Comparison of ENCODE assay signal across 8 cellular contexts in the genomic region with DNA sequence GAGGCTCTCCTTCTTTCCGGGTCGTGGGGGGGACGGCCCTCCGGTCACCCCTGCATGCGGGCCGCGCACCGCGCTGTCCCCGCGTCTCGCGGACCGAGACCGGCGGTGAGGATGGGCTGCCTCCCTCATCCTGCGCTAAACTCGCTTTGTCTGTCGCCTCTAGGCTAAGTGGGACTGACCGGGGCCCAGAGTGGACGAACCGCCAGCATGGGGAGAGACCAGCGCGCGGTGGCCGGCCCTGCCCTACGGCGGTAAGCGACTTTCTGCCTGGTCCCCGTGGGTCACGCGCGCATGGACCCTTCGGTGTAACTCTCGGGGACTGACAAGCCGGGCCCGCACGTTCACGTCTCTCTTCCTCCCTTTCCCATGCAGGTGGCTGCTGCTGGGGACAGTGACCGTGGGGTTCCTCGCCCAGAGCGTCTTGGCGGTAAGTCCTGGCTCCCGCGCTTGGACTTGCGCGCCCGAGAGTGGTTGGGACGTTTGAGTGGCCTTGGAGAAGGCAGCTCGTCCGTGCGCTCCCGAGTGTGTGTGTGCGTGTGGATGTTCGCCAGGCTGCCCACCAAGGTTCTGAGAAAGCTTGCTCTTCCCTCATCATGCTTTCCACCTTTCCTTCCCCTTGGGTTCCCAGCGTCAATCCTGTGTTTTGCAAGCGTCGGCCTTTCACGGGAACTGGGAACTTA. TPM values are rescaled to one million over a fixed set of nuclear protein-coding genes. Genes with fewer than 3 reads are reported as not detected.
DNase-seq lines count a peak whose midpoint lies in the region; ATAC-seq and TF ChIP-seq lines count a peak whose summit lies in the region.

No MANE protein-coding gene starts in this region.

- peaks cover 35% of the 10 kb centered on the region for H3K9me1 ChIP-seq in IMR-90 (ENCODE audit: insufficient read depth, low read length)

- dilution Hi-C loops in IMR-90 (cut with HindIII; ENCODE audit: low sequenced_read_pairs, unreplicated experiment), result no loop called here

- H3K56ac ChIP-seq in IMR-90 (ENCODE audit: extremely low read depth, insufficient read depth, low read length), result peak overlapping the region; percentile 87

- H3K9me3 ChIP-seq in IMR-90 (ENCODE audit: control insufficient read depth, insufficient read depth, low read length) (no peaks in the 10 kb centered on the region), smooth muscle cell (replicated peaks; ENCODE audit: low read depth) (no peaks in the 10 kb centered on the region)

- H2AFZ ChIP-seq in IMR-90 (replicated peaks; ENCODE audit: low read length, poor library complexity), result peak overlapping the region; percentile 83
- no peak overlapping the region for H2AFZ ChIP-seq in smooth muscle cell (ENCODE audit: low read depth)

- peak overlapping the region; percentile 89 for H2BK5ac ChIP-seq in IMR-90 (ENCODE audit: low read depth, low read length, poor library complexity, severe bottlenecking)

- H3K4me1 ChIP-seq in IMR-90 (ENCODE audit: control insufficient read depth, insufficient read depth, low read length) (peaks cover 34% of the 10 kb centered on the region), smooth muscle cell (ENCODE audit: low read depth) (peaks cover 48% of the 10 kb centered on the region)

- peak overlapping the region; percentile 72; the same call in 1 of the 3 replicates for H2BK15ac ChIP-seq in IMR-90 (ENCODE audit: low read depth, low read length)

- peak overlapping the region; percentile 84 for H3K4me3 ChIP-seq in IMR-90 (ENCODE audit: insufficient read depth, low read depth, low read length)
- peak overlapping the region; percentile 98 for H3K4me3 ChIP-seq in brain microvascular endothelial cell (ENCODE audit: low read depth, low read length)
- peak overlapping the region; percentile 93 for H3K4me3 ChIP-seq in smooth muscle cell

- H2AK5ac ChIP-seq in IMR-90 (ENCODE audit: low read depth, low read length), result peak overlapping the region; percentile 94

- peak overlapping the region; percentile 96 for H3K9ac ChIP-seq in IMR-90 (ENCODE audit: low read depth, low read length)
- peak overlapping the region; percentile 90 for H3K9ac ChIP-seq in smooth muscle cell (ENCODE audit: low read depth)

- peaks cover 79% of the 10 kb centered on the region for H3F3A ChIP-seq in smooth muscle cell (ENCODE audit: low read depth)

- peak overlapping the region; percentile 0 for H4K5ac ChIP-seq in IMR-90 (ENCODE audit: low read depth, low read length)

- TF ChIP-seq RAD21 in IMR-90 (IDR thresholded peaks at IDR 0.05; ENCODE audit: low read length), result no peak

- H4K20me1 ChIP-seq in IMR-90 (ENCODE audit: insufficient read depth, low read length) (peaks cover 73% of the 10 kb centered on the region), smooth muscle cell (ENCODE audit: low read depth) (peaks cover 97% of the 10 kb centered on the region)

- H3K27me3 ChIP-seq in IMR-90 (ENCODE audit: control insufficient read depth, insufficient read depth, low read length), result no peaks in the 10 kb centered on the region
- H3K27me3 ChIP-seq in brain microvascular endothelial cell (replicated peaks), result no peaks in the 10 kb centered on the region
- no peaks in the 10 kb centered on the region for H3K27me3 ChIP-seq in smooth muscle cell (ENCODE audit: low read depth)

- DNase-seq in IMR-90 (peak; percentile 59), brain microvascular endothelial cell (no peak), islet precursor cell (peak; percentile 60), smooth muscle cell (lab: John Stamatoyannopoulos, UW; ENCODE audit: unreplicated experiment) (no peak), NCI-H187 (lab: John Stamatoyannopoulos, UW) (no peak)
- DNase-seq in activated CD8-positive, alpha-beta memory T cell treated with anti-CD3 and anti-CD28 coated beads, Interleukin-2, amount 50 U/mL, for 48 hours, result no peak

- peak overlapping the region; percentile 3 for H3K18ac ChIP-seq in IMR-90 (ENCODE audit: low read depth, low read length)

- peak; percentile 25; the same call in 1 of the 2 replicates for TF ChIP-seq POLR2A in IMR-90 (IDR thresholded peaks at IDR 0.05; ENCODE audit: low read depth, low read length)

- BruUV-seq in IMR-90 (replicated peaks; lab: Mats Ljungman, UMichigan), result no TSS peak

- in situ Hi-C loops in IMR-90 (cut with MboI; ENCODE audit: low sequenced_read_pairs), result no loop called here
- in situ Hi-C loops in brain microvascular endothelial cell (cut with HindIII; ENCODE audit: low pct_ligation_motif_present, low sequenced_read_pairs), result no loop called here

- peaks cover 39% of the 10 kb centered on the region for H3K36me3 ChIP-seq in IMR-90 (ENCODE audit: control insufficient read depth, insufficient read depth, low read length)
- peaks cover 84% of the 10 kb centered on the region for H3K36me3 ChIP-seq in brain microvascular endothelial cell (replicated peaks)
- no peaks in the 10 kb centered on the region for H3K36me3 ChIP-seq in smooth muscle cell (ENCODE audit: low read depth)

- H3K14ac ChIP-seq in IMR-90 (replicated peaks; ENCODE audit: low read depth, low read length), result peak overlapping the region; percentile 92

- H3K27ac ChIP-seq in IMR-90 (ENCODE audit: insufficient read depth, low read length) (peak overlapping the region; percentile 78), brain microvascular endothelial cell (peak overlapping the region; percentile 78), smooth muscle cell (ENCODE audit: low read depth) (peak overlapping the region; percentile 94)

- peak overlapping the region; percentile 91 for H4K91ac ChIP-seq in IMR-90 (ENCODE audit: insufficient read depth, low read depth, low read length)

- peak overlapping the region; percentile 93 for H3K4ac ChIP-seq in IMR-90 (ENCODE audit: low read depth, low read length)

- CTCF ChIA-PET in IMR-90 (lab: Yijun Ruan, JAX), result interaction anchor here (1.0 to 1.1 kb wide), 2 partner anchors 47 to 60 kb away, joined by 3 read pairs; no protein-coding TSS in a partner anchor

- peaks cover 99% of the 10 kb centered on the region for H3K79me2 ChIP-seq in smooth muscle cell (ENCODE audit: low read depth)

- peak overlapping the region; percentile 88 for H3K23ac ChIP-seq in IMR-90 (ENCODE audit: low read depth, low read length)

- H2BK20ac ChIP-seq in IMR-90 (ENCODE audit: low read depth, low read length), result peak overlapping the region; percentile 29; the same call in 1 of the 2 replicates

- intact Hi-C loops in IMR-90 (cut with micrococcal nuclease), result loop anchor here (1.0 to 2.0 kb wide), 2 partner anchors 33 to 104 kb away; no protein-coding TSS in a partner anchor

- WGBS in IMR-90 (ENCODE audit: extremely low coverage in 2 of 2, insufficient read length in 1 of 2), 2 experiments, result 0% methylated on average over 23 of the region's 59 CpGs; no CpG with 5 or more reads in 1 of the 2 experiments
- WGBS in smooth muscle cell (ENCODE audit: low lambda C conversion rate), result 1% methylated on average over 59 of the region's 59 CpGs

- H3K79me1 ChIP-seq in IMR-90 (ENCODE audit: low read depth in 1 of 2, low read length in 2 of 2), result peaks cover 4 to 62% of the 10 kb centered on the region in 2 experiments; a peak in 2 of 4 replicates

- peak overlapping the region; percentile 93 for H2AK9ac ChIP-seq in IMR-90 (replicated peaks; ENCODE audit: low read depth, low read length, poor library complexity)

- TF ChIP-seq CTCF in IMR-90 (conservative IDR thresholded peaks at IDR 0.05; ENCODE audit: low read depth, low read length) (no peak), brain microvascular endothelial cell (IDR thresholded peaks at IDR 0.05; ENCODE audit: low read depth, low read length, missing control alignments) (no peak), smooth muscle cell (IDR thresholded peaks at IDR 0.05; ENCODE audit: borderline replicate concordance, insufficient read depth, poor library complexity, severe bottlenecking) (no peak)

- peak overlapping the region; percentile 75 for H2BK120ac ChIP-seq in IMR-90 (ENCODE audit: low read depth, low read length)

- ATAC-seq in IMR-90 (ENCODE audit: low read depth) (no peak), HG03439 (IDR thresholded peaks at IDR 0.05; ENCODE audit: unreplicated experiment) (no peak), HG02852 (IDR thresholded peaks at IDR 0.05; ENCODE audit: unreplicated experiment) (no peak)

- H4K8ac ChIP-seq in IMR-90 (ENCODE audit: low read depth in 2 of 2, low read length in 2 of 2), result peak overlapping the region; percentile 62 to 84; a peak in 3 of 4 replicates

- POLR2A ChIA-PET in IMR-90 (lab: Charles Lee; ENCODE audit: unreplicated experiment), result interaction anchor here (0.7 to 1.6 kb wide), 2 partner anchors 16 to 102 kb away, joined by 4 to 5 read pairs; no protein-coding TSS in a partner anchor

- peak overlapping the region; percentile 93 for H3K4me2 ChIP-seq in IMR-90 (ENCODE audit: low read depth, low read length)
- H3K4me2 ChIP-seq in smooth muscle cell, result peak overlapping the region; percentile 97

TF ChIP-seq in IMR-90, 13 proteins besides CTCF, POLR2A, EP300 and RAD21:
- TF ChIP-seq MXI1 (IDR thresholded peaks at IDR 0.05; ENCODE audit: borderline replicate concordance, low read depth, low read length) (0 out of 2 replicates have a peak, but pooled peaks have one; percentile 27), RFX5 (IDR thresholded peaks at IDR 0.05; ENCODE audit: low read depth, low read length) (no peak)

RNA-seq across cellular contexts. Expression of a gene that starts 0.8 kb away (rescaled TPM):
- total RNA-seq in IMR-90 (2012; rRNA removed) (90.7 and 97.5 TPM in 2 replicates), smooth muscle cell (1,456 and 1,535 TPM in 2 replicates)
- polyA plus RNA-seq in IMR-90 (2012; rRNA removed) (457 and 533 TPM in 2 replicates), smooth muscle cell (2,012 and 2,786 TPM in 2 replicates)
- 220 and 733 TPM in 2 replicates for polyA plus RNA-seq in IMR-90 (2012; cell fraction: cytosol; rRNA removed)
- 553 and 1,147 TPM in 2 replicates for polyA plus RNA-seq in IMR-90 (2012; cell fraction: nucleus; rRNA removed; ENCODE audit: low replicate concordance)

RNA-seq across cellular contexts. Expression of a gene that starts 0.9 kb away (rescaled TPM):
- total RNA-seq in IMR-90 (2012; rRNA removed) (230 and 263 TPM in 2 replicates), smooth muscle cell (4,372 and 5,353 TPM in 2 replicates)
- polyA plus RNA-seq in IMR-90 (2012; rRNA removed) (301 and 337 TPM in 2 replicates), smooth muscle cell (1,844 and 2,409 TPM in 2 replicates)
- polyA plus RNA-seq in IMR-90 (2012; cell fraction: cytosol; rRNA removed), result 173 and 272 TPM in 2 replicates
- polyA plus RNA-seq in IMR-90 (2012; cell fraction: nucleus; rRNA removed; ENCODE audit: low replicate concordance), result 217 and 287 TPM in 2 replicates

Comparison
In these comparisons a context has a peak if more than half of its experiments do, and no peak if none do; other contexts are left out.
1. DNase-seq: peak in IMR-90 (single experiment) and islet precursor cell (single experiment); none in brain microvascular endothelial cell (single experiment), smooth muscle cell (single experiment), activated CD8-positive, alpha-beta memory T cell treated with anti-CD3 and anti-CD28 coated beads, Interleukin-2, amount 50 U/mL, for 48 hours (single experiment) and NCI-H187 (0 of 2).
2. RNA of a gene that starts 0.8 kb away (total RNA-seq): 1,456 to 1,535 TPM in smooth muscle cell; 90.7 to 97.5 TPM in IMR-90; every median in the first group is over 10 times any median in the second.
3. RNA of a gene that starts 0.9 kb away (total RNA-seq): 4,372 to 5,353 TPM in smooth muscle cell; 230 to 263 TPM in IMR-90; every median in the first group is over 10 times any median in the second.
4. Peak in every context shown above with its lines, with median percentiles within 50 percentile points of each other: H3K27ac ChIP-seq and H3K4me3 ChIP-seq.